Comparison of ENCODE assay signal across 12 cellular contexts in the genomic region with DNA sequence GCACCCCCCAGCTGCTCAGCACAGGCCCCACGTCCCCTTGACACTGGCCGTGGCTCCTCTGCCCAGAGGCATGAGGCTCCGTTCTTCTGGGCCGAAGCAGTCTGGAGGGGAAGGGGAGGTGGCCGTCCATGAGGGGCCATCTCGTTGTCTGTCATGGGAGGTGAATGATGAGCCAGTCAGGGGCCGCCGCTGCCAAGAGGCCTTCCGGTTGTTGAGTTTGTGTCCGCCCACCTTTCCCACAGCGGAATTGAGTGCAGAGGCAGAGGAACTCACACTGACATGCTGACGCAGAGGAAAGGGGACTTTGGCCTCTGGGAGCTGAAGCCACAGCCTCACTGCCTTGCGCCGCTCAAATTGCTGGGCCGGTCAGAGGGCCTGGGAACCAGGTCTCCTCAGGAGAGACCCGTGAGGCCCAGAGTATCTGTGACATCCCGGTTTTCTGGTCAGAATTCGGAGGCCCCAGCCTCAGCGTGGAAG.
A peak's percentile ranks its signal among the peaks of the same experiment; 100 is the strongest.
DNase-seq lines count a peak whose midpoint lies in the region; ATAC-seq, FAIRE-seq and TF ChIP-seq lines count a peak whose summit lies in the region.
"Had no signal": no experiment of that assay in that cellular context is flagged by ENCODE, and none has a peak within 500 bp of the region (broad histone marks: within the 10 kb centered on the region; RNA-seq: fewer than 3 reads in every experiment).

No MANE protein-coding gene starts in this region.

- H3K79me2 ChIP-seq in mammary epithelial cell (ENCODE audit: insufficient read depth, low read length), result no peaks in the 10 kb centered on the region

- no peak for TF ChIP-seq EP300 in suprapubic skin (IDR thresholded peaks at IDR 0.05)

- BruUV-seq in mammary epithelial cell (replicated peaks; lab: Mats Ljungman, UMichigan), result no TSS peak

- no peak for FAIRE-seq in GM19239 (lab: Jason Lieb, UNC)

- H3K9me3 Mint-ChIP-seq in activated naive CD8-positive, alpha-beta T cell treated with anti-CD3 and anti-CD28 coated beads for 36 hours, result no peaks in the 10 kb centered on the region
- no peaks in the 10 kb centered on the region for H3K9me3 Mint-ChIP-seq in nephron

- H3K9ac ChIP-seq in mammary epithelial cell (ENCODE audit: insufficient read depth, low read length), result no peak overlapping the region
- H3K9ac ChIP-seq: BLaER1 had no signal

- H3K36me3 ChIP-seq in suprapubic skin, result peaks cover 4% of the 10 kb centered on the region
- no peaks in the 10 kb centered on the region for H3K36me3 ChIP-seq in mammary epithelial cell (ENCODE audit: insufficient read depth, low read length)
- H3K36me3 ChIP-seq: BLaER1 had no signal

- peaks cover 13% of the 10 kb centered on the region for H3K4me1 Mint-ChIP-seq in activated naive CD8-positive, alpha-beta T cell treated with anti-CD3 and anti-CD28 coated beads for 36 hours
- peaks cover 51% of the 10 kb centered on the region for H3K4me1 Mint-ChIP-seq in nephron

- dilution Hi-C loops in mammary epithelial cell (cut with HindIII; ENCODE audit: low sequenced_read_pairs), result no loop called here

- TF ChIP-seq CTCF in nephron (IDR thresholded peaks at IDR 0.05; ENCODE audit: unreplicated experiment in 3 of 3) (no peak), suprapubic skin (IDR thresholded peaks at IDR 0.05) (no peak), mammary epithelial cell (conservative IDR thresholded peaks at IDR 0.05 in 1 of 2, IDR thresholded peaks at IDR 0.05 in 1 of 2; ENCODE audit: extremely low read depth in 1 of 2, insufficient read depth in 1 of 2, low read depth in 1 of 2, low read length in 2 of 2) (no peak)

- intact Hi-C loops in mammary epithelial cell (cut with micrococcal nuclease), result no loop called here

- no peak overlapping the region for H3K4me2 ChIP-seq in mammary epithelial cell (ENCODE audit: insufficient read depth, low read depth, low read length)
- H3K4me2 ChIP-seq: BLaER1 had no signal

- no peaks in the 10 kb centered on the region for H3K36me3 Mint-ChIP-seq in activated naive CD8-positive, alpha-beta T cell treated with anti-CD3 and anti-CD28 coated beads for 36 hours
- no peaks in the 10 kb centered on the region for H3K36me3 Mint-ChIP-seq in nephron (ENCODE audit: low read depth)

- no peaks in the 10 kb centered on the region for H4K20me1 ChIP-seq in mammary epithelial cell (ENCODE audit: insufficient read depth, low read length)
- H4K20me1 ChIP-seq: BLaER1 had no signal

- peak; percentile 41 for ATAC-seq in HG02870 (IDR thresholded peaks at IDR 0.05; ENCODE audit: unreplicated experiment)
- no peak for ATAC-seq in GM21360 (IDR thresholded peaks at IDR 0.05; ENCODE audit: unreplicated experiment)

- H3K9me3 ChIP-seq in suprapubic skin (no peaks in the 10 kb centered on the region), mammary epithelial cell (replicated peaks; ENCODE audit: insufficient read depth, low read length) (no peaks in the 10 kb centered on the region)
- H3K9me3 ChIP-seq: BLaER1 had no signal

- peak overlapping the region; percentile 51 for H3K4me3 Mint-ChIP-seq in activated naive CD8-positive, alpha-beta T cell treated with anti-CD3 and anti-CD28 coated beads for 36 hours
- H3K4me3 Mint-ChIP-seq in nephron, result peak overlapping the region in 1 of 3 experiments; percentile 13

- H3K4me3 ChIP-seq in suprapubic skin (no peak overlapping the region), mammary epithelial cell (replicated peaks in 1 of 3; ENCODE audit: insufficient read depth in 1 of 3, low read depth in 2 of 3, low read length in 3 of 3) (no peak overlapping the region)
- H3K4me3 ChIP-seq: BLaER1, lung had no signal

- in situ Hi-C loops in mammary epithelial cell (cut with MboI; ENCODE audit: low sequenced_read_pairs in 2 of 2), result no loop called here

- peak overlapping the region; percentile 42 for H3K27ac Mint-ChIP-seq in activated naive CD8-positive, alpha-beta T cell treated with anti-CD3 and anti-CD28 coated beads for 36 hours
- H3K27ac Mint-ChIP-seq in nephron, result peak overlapping the region; percentile 50 to 86 (median 78)

- CTCF ChIA-PET in mammary epithelial cell (lab: Charles Lee; ENCODE audit: low non-redundant PET), result no interaction called here

- no peak for TF ChIP-seq POLR2A in suprapubic skin (IDR thresholded peaks at IDR 0.05)

- H2AFZ ChIP-seq in mammary epithelial cell (ENCODE audit: low read depth, low read length), result no peak overlapping the region

- peaks cover 11% of the 10 kb centered on the region for H3K27me3 Mint-ChIP-seq in activated naive CD8-positive, alpha-beta T cell treated with anti-CD3 and anti-CD28 coated beads for 36 hours
- peaks cover 6% of the 10 kb centered on the region for H3K27me3 Mint-ChIP-seq in nephron (ENCODE audit: low read depth)

- H3K4me1 ChIP-seq in suprapubic skin (peaks cover 12% of the 10 kb centered on the region), mammary epithelial cell (ENCODE audit: insufficient read depth, low read length) (peaks cover 13% of the 10 kb centered on the region)
- H3K4me1 ChIP-seq: BLaER1 had no signal

- 100% methylated on average over 1 of the region's 19 CpGs for WGBS in suprapubic skin
- WGBS in mammary epithelial cell (ENCODE audit: low coverage, missing lambda C conversion rate), result 97% methylated on average over 13 of the region's 19 CpGs

- H3K27me3 ChIP-seq in suprapubic skin (no peaks in the 10 kb centered on the region), mammary epithelial cell (ENCODE audit: insufficient read depth, low read length) (no peaks in the 10 kb centered on the region)
- H3K27me3 ChIP-seq: BLaER1 had no signal

- peak; percentile 49 for DNase-seq in ELF-1 (ENCODE audit: low read depth, low spot score)
- DNase-seq in activated naive CD8-positive, alpha-beta T cell treated with anti-CD3 and anti-CD28 coated beads for 36 hours, result peak; percentile 57
- no peak for DNase-seq in GM19239 (ENCODE audit: insufficient read length, low spot score)
- DNase-seq in suprapubic skin (ENCODE audit: low spot score in 2 of 2), result no peak
- DNase-seq in mammary epithelial cell, result no peak
- DNase-seq: NCI-H1048 had no signal

- H3K27ac ChIP-seq in suprapubic skin, result no peak overlapping the region
- H3K27ac ChIP-seq in mammary epithelial cell (ENCODE audit: insufficient read depth, low read depth, low read length), result no peak overlapping the region
- H3K27ac ChIP-seq: BLaER1, RWPE1 had no signal

Comparison
In these comparisons a context has a peak if more than half of its experiments do, and no peak if none do; other contexts are left out.
1. DNase-seq: peak in ELF-1 (single experiment) and activated naive CD8-positive, alpha-beta T cell treated with anti-CD3 and anti-CD28 coated beads for 36 hours (single experiment); none in GM19239 (single experiment), suprapubic skin (0 of 2) and mammary epithelial cell (single experiment).